In genomic region chr4:56976283-56976877, GRCh38 we compare ENCODE assay signal across 8 cellular contexts. TPM values are rescaled to one million over a fixed set of nuclear protein-coding genes. Genes with fewer than 3 reads are reported as not detected.
A peak's percentile ranks its signal among the peaks of the same experiment; 100 is the strongest.
DNase-seq lines count a peak whose midpoint lies in the region; ATAC-seq and TF ChIP-seq lines count a peak whose summit lies in the region.

No MANE protein-coding gene starts in this region.

- peaks cover 12% of the 10 kb centered on the region for H3K9me3 Mint-ChIP-seq in activated T-cell treated with anti-CD3 and anti-CD28 coated beads, Interleukin-2, amount 50 U/mL, for 24 hours
- H3K9me3 Mint-ChIP-seq in T-cell: peaks cover 0 to 10% (median 7%) of the 10 kb centered on the region in 3 donors
- H3K9me3 Mint-ChIP-seq in osteocyte (ENCODE audit: unreplicated experiment): peaks cover 5% of the 10 kb centered on the region

- H2AFZ ChIP-seq in fibroblast of lung (ENCODE audit: low read length): peak overlapping the region; percentile 34

- CTCF ChIA-PET in T-cell (lab: Charles Lee): interaction anchor here (0.8 to 1.7 kb wide), 3 partner anchors 11 to 68 kb away, joined by 3 to 22 read pairs (median 6); partner anchors contain the start of gene REST (in 1 of the 2)

- TF ChIP-seq CTCF in fibroblast of lung (conservative IDR thresholded peaks at IDR 0.05 in 1 of 2, IDR thresholded peaks at IDR 0.05 in 1 of 2; ENCODE audit: low read depth in 1 of 2, low read length in 2 of 2): no peak
- TF ChIP-seq CTCF in osteocyte (IDR thresholded peaks at IDR 0.05): no peak

- peaks cover 54% of the 10 kb centered on the region for H3K4me1 Mint-ChIP-seq in activated T-cell treated with anti-CD3 and anti-CD28 coated beads, Interleukin-2, amount 50 U/mL, for 24 hours (ENCODE audit: low read depth)
- H3K4me1 Mint-ChIP-seq in T-cell (peaks cover 57 to 72% (median 58%) of the 10 kb centered on the region in 3 donors), osteocyte (ENCODE audit: unreplicated experiment) (peaks cover 35% of the 10 kb centered on the region)

- H3K9me3 ChIP-seq in fibroblast of lung (ENCODE audit: control insufficient read depth, insufficient read depth, low read depth, low read length): no peaks in the 10 kb centered on the region

- H3K4me3 Mint-ChIP-seq in activated T-cell treated with anti-CD3 and anti-CD28 coated beads, Interleukin-2, amount 50 U/mL, for 24 hours: peak overlapping the region; percentile 99
- H3K4me3 Mint-ChIP-seq in T-cell (peak overlapping the region; percentile 100), osteocyte (ENCODE audit: unreplicated experiment) (peak overlapping the region; percentile 98)

- H3K27me3 Mint-ChIP-seq in activated T-cell treated with anti-CD3 and anti-CD28 coated beads, Interleukin-2, amount 50 U/mL, for 24 hours: no peaks in the 10 kb centered on the region
- no peaks in the 10 kb centered on the region for H3K27me3 Mint-ChIP-seq in T-cell
- no peaks in the 10 kb centered on the region for H3K27me3 Mint-ChIP-seq in osteocyte (ENCODE audit: unreplicated experiment)

- H3K4me1 ChIP-seq in fibroblast of lung (ENCODE audit: control insufficient read depth, extremely low read depth, insufficient read depth, low read length): peaks cover 3% of the 10 kb centered on the region

- H3K9ac ChIP-seq in fibroblast of lung (ENCODE audit: insufficient read depth, low read length): peak overlapping the region; percentile 51

- peak overlapping the region; percentile 49 to 99 (median 80) for H3K4me3 ChIP-seq in fibroblast of lung (replicated peaks in 1 of 4; ENCODE audit: control extremely low read depth in 1 of 4, insufficient read depth in 1 of 4, low read depth in 3 of 4, low read length in 4 of 4)

- peaks cover 8% of the 10 kb centered on the region for H3K36me3 ChIP-seq in fibroblast of lung (ENCODE audit: control insufficient read depth, insufficient read depth, low read length)

- DNase-seq in activated T-cell treated with anti-CD3 and anti-CD28 coated beads, Interleukin-2, amount 50 U/mL, for 24 hours: no peak
- no peak for DNase-seq in activated T-cell treated with anti-CD3 and anti-CD28 coated beads, Interleukin-2, amount 50 U/mL, for 48 hours
- DNase-seq in T-cell (peak in 3 of 34 experiments; percentile 2 to 5 (median 2)), fibroblast of lung (ENCODE audit: low read depth in 2 of 2) (no peak), osteocyte (ENCODE audit: extremely low spot score, unreplicated experiment) (no peak), NCI-H128 (lab: John Stamatoyannopoulos, UW; ENCODE audit: unreplicated experiment) (no peak), SHP77 treated with DMSO at 0.1 percent for 48 hours (lab: John Stamatoyannopoulos, UW) (no peak)

- peaks cover 88% of the 10 kb centered on the region for H3K36me3 Mint-ChIP-seq in activated T-cell treated with anti-CD3 and anti-CD28 coated beads, Interleukin-2, amount 50 U/mL, for 24 hours (ENCODE audit: low read depth)
- H3K36me3 Mint-ChIP-seq in T-cell (peaks cover 33% of the 10 kb centered on the region), osteocyte (ENCODE audit: unreplicated experiment) (peaks cover 26% of the 10 kb centered on the region)

- H3K4me2 ChIP-seq in fibroblast of lung (ENCODE audit: extremely low read depth, insufficient read depth, low read length): peak overlapping the region; percentile 93

- POLR2A ChIA-PET in T-cell (lab: Charles Lee): interaction anchor here (1.6 to 2.9 kb wide), 4 partner anchors 67 to 589 kb away, joined by 6 to 26 read pairs (median 10); partner anchors contain the start of genes AASDH (in 1 of the 2) and REST (in 1 of the 2)

- no peak for ATAC-seq in T-cell (replicated peaks in 1 of 4)
- ATAC-seq in GM21576 (IDR thresholded peaks at IDR 0.05; ENCODE audit: unreplicated experiment): no peak

- H3K27ac ChIP-seq in fibroblast of lung (ENCODE audit: insufficient read depth, low read length): peak overlapping the region; percentile 63

- no peaks in the 10 kb centered on the region for H3K27me3 ChIP-seq in fibroblast of lung (ENCODE audit: control insufficient read depth, insufficient read depth, low read length)

- H3K79me2 ChIP-seq in fibroblast of lung (ENCODE audit: control insufficient read depth, insufficient read depth, low read length): peaks cover 50% of the 10 kb centered on the region

- H4K20me1 ChIP-seq in fibroblast of lung (ENCODE audit: control insufficient read depth, extremely low read depth, insufficient read depth, low read length): no peaks in the 10 kb centered on the region

- peak overlapping the region; percentile 86 for H3K27ac Mint-ChIP-seq in activated T-cell treated with anti-CD3 and anti-CD28 coated beads, Interleukin-2, amount 50 U/mL, for 24 hours
- H3K27ac Mint-ChIP-seq in T-cell (peak overlapping the region; percentile 62 to 79), osteocyte (ENCODE audit: unreplicated experiment) (peak overlapping the region; percentile 76)

RNA-seq across cellular contexts. Expression of gene NOA1, which starts 1.0 kb away (rescaled TPM):
- total RNA-seq in T-cell (10 to 100 TPM; 15.2 to 27.2 (median 22.1) TPM), fibroblast of lung (15.0 and 17.7 TPM in 2 replicates), osteocyte (20.7 and 21.6 TPM in 2 replicates)
- polyA plus RNA-seq in fibroblast of lung: 10.0 and 12.1 TPM in 2 replicates
- 9.0 and 9.7 TPM in 2 replicates for polyA plus RNA-seq in fibroblast of lung (2012)
- polyA minus RNA-seq in fibroblast of lung (ENCODE audit: low replicate concordance): 4.6 and 5.9 TPM in 2 replicates

RNA-seq across cellular contexts. Expression of gene POLR2B, which starts 2.3 kb away (rescaled TPM):
- 100 to 1,000 TPM in 3 of 5 donors, 10 to 100 TPM in 2; 79.4 to 112 (median 106) TPM for total RNA-seq in T-cell
- 105 and 109 TPM in 2 replicates for total RNA-seq in fibroblast of lung
- polyA plus RNA-seq in fibroblast of lung: 103 and 104 TPM in 2 replicates
- 64.9 and 81.0 TPM in 2 replicates for polyA plus RNA-seq in fibroblast of lung (2012)
- polyA minus RNA-seq in fibroblast of lung (ENCODE audit: low replicate concordance): 20.5 and 21.6 TPM in 2 replicates
- 74.2 and 79.4 TPM in 2 replicates for total RNA-seq in osteocyte
